Comparison of ENCODE assay signal across 15 cellular contexts in genomic region chr6:169793408-169793807, GRCh38. TPM values are rescaled to one million over a fixed set of nuclear protein-coding genes. Genes with fewer than 3 reads are reported as not detected.
DNase-seq lines count a peak whose midpoint lies in the region; ATAC-seq and TF ChIP-seq lines count a peak whose summit lies in the region.
"Had no signal": no experiment of that assay in that cellular context is flagged by ENCODE, and none has a peak within 500 bp of the region (broad histone marks: within the 10 kb centered on the region; RNA-seq: fewer than 3 reads in every experiment).

No MANE protein-coding gene starts in this region.

- ATAC-seq in left ventricle myocardium superior (no peak), lung (ENCODE audit: insufficient read depth, low FRiP score) (no peak), HG02798 (IDR thresholded peaks at IDR 0.05; ENCODE audit: poor library complexity, unreplicated experiment) (no peak)

- H3K4me3 ChIP-seq in right atrium auricular region = no peak overlapping the region
- H3K4me3 ChIP-seq in lung = no peak overlapping the region
- H3K4me3 ChIP-seq in vagina = no peak overlapping the region

- H3K9me3 ChIP-seq in right atrium auricular region (no peaks in the 10 kb centered on the region), lung (ENCODE audit: control insufficient read depth in 2 of 2, insufficient read depth in 1 of 2, low read length in 1 of 2) (no peaks in the 10 kb centered on the region), vagina (no peaks in the 10 kb centered on the region)

- H3K36me3 ChIP-seq in right atrium auricular region (no peaks in the 10 kb centered on the region), lung (ENCODE audit: control insufficient read depth in 2 of 2, insufficient read depth in 2 of 2, low read length in 2 of 2) (no peaks in the 10 kb centered on the region), vagina (no peaks in the 10 kb centered on the region)

- H3K27ac ChIP-seq in right atrium auricular region (no peak overlapping the region), lung (ENCODE audit: low read depth in 1 of 2, low read length in 1 of 2) (no peak overlapping the region), vagina (no peak overlapping the region)

- H3K4me1 ChIP-seq in right atrium auricular region (peaks cover 0 to 15% of the 10 kb centered on the region in 2 donors), lung (ENCODE audit: control insufficient read depth in 2 of 2, insufficient read depth in 2 of 2, low read length in 2 of 2) (peaks cover 0 to 2% of the 10 kb centered on the region in 2 donors), vagina (peaks cover 17% of the 10 kb centered on the region)

- WGBS in lung, 2 donors = 82 to 83% methylated on average over 10 of the region's 10 CpGs

- intact Hi-C loops in left ventricle myocardium superior (cut with micrococcal nuclease) (no loop called here), vagina (cut with DNase I) (no loop called here)

- TF ChIP-seq POLR2A in vagina (IDR thresholded peaks at IDR 0.05) = no peak

- DNase-seq in right atrium auricular region (ENCODE audit: low spot score) (peak; percentile 46), left ventricle myocardium superior (no peak), RPMI8226 (peak; percentile 76), lung (ENCODE audit: low spot score) (peak; percentile 18), vagina (ENCODE audit: extremely low spot score in 2 of 2) (peak; percentile 25 to 58), SHP77 treated with DMSO at 0.1 percent for 48 hours (lab: John Stamatoyannopoulos, UW) (no peak)
- no peak for DNase-seq in activated effector memory CD4-positive, alpha-beta T cell treated with anti-CD3 and anti-CD28 coated beads, Interleukin-2, amount 50 U/mL, for 16 hours
- DNase-seq: AML-193; Calu3; CD4-positive, alpha-beta T cell; GOT3; Kasumi-1; NCI-H226; Right ventricle myocardium superior had no signal

- H3K27me3 ChIP-seq in right atrium auricular region = no peaks in the 10 kb centered on the region
- no peaks in the 10 kb centered on the region for H3K27me3 ChIP-seq in lung (ENCODE audit: control insufficient read depth, insufficient read depth)
- H3K27me3 ChIP-seq in vagina = no peaks in the 10 kb centered on the region

- TF ChIP-seq CTCF in right atrium auricular region (IDR thresholded peaks at IDR 0.05) (no peak), lung (IDR thresholded peaks at IDR 0.05; ENCODE audit: control extremely low read depth, extremely low read depth) (no peak), vagina (IDR thresholded peaks at IDR 0.05) (no peak)

RNA-seq across cellular contexts. Expression of gene ERMARD, which starts 42.0 kb away (rescaled TPM):
- total RNA-seq in right atrium auricular region (10 to 100 TPM in 1 of 2 donors, 1 to 10 TPM in 1; 8.6 to 11.2 TPM), left ventricle myocardium superior (9.4 TPM), lung (10 to 100 TPM; 24.7 to 41.0 TPM), vagina (41.5 TPM)
- polyA plus RNA-seq in lung = 10 to 100 TPM; 18.7 to 55.3 TPM

RNA-seq across cellular contexts. Expression of gene DYNLT2, which starts 42.0 kb away (rescaled TPM):
- total RNA-seq in right atrium auricular region (under 1 TPM; 0.20 to 0.33 TPM), left ventricle myocardium superior (0.62 TPM), lung (1 to 10 TPM; 1.6 to 5.2 TPM), vagina (3.2 TPM)
- 1 to 10 TPM in 1 of 2 donors, under 1 TPM in 1; 0.69 to 3.2 TPM for polyA plus RNA-seq in lung

Comparison
In these comparisons a context has a peak if more than half of its experiments do, and no peak if none do; other contexts are left out.
1. DNase-seq: peak in right atrium auricular region (single experiment), RPMI8226 (single experiment), lung (single experiment) and vagina (2 of 2); none in left ventricle myocardium superior (single experiment), activated effector memory CD4-positive, alpha-beta T cell treated with anti-CD3 and anti-CD28 coated beads, Interleukin-2, amount 50 U/mL, for 16 hours (single experiment) and SHP77 treated with DMSO at 0.1 percent for 48 hours (single experiment).